2 cellular contexts compared by ENCODE assay signal in the genomic region with DNA sequence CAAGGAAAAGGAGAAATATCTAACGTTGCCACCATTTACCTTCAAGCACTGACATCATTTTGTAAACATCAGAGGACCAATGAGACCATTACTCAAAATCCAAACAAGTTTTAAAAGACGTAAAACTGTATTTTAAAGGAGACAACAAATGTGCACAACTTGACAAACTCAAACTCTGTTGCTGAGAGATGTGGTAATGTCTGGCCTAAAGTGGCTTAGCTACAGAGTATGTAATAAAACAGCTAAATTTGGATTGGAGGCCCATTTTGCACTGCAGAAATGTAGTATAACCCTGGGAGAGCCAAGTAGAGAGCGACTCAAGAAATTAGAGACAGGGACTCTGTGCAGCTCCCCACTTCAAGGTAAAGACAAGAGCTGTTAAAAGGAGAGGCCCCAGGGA.
TF ChIP-seq lines count a peak whose summit lies in the region.

No MANE protein-coding gene starts in this region.

TF ChIP-seq in HEK293, 187 proteins besides CTCF, POLR2A, EP300 and RAD21:
- TF ChIP-seq, protein P1, sequence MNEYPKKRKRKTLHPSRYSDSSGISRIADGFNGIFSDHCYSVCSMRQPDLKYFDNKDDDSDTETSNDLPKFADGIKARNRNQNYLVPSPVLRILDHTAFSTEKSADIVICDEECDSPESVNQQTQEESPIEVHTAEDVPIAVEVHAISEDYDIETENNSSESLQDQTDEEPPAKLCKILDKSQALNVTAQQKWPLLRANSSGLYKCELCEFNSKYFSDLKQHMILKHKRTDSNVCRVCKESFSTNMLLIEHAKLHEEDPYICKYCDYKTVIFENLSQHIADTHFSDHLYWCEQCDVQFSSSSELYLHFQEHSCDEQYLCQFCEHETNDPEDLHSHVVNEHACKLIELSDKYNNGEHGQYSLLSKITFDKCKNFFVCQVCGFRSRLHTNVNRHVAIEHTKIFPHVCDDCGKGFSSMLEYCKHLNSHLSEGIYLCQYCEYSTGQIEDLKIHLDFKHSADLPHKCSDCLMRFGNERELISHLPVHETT (tag by site-specific recombination; IDR thresholded peaks at IDR 0.05) = no peak
- TF ChIP-seq SCRT1 (tag by site-specific recombination; IDR thresholded peaks at IDR 0.05; ENCODE audit: borderline replicate concordance) (no peak), ZNF660 (tag by site-specific recombination; IDR thresholded peaks at IDR 0.05) (0 out of 2 replicates have a peak, but pooled peaks have one; percentile 17), MZF1 (tag by site-specific recombination; IDR thresholded peaks at IDR 0.05; ENCODE audit: borderline replicate concordance) (peak; percentile 30; the same call in 1 of the 2 replicates), ZBTB17 (tag by site-specific recombination; IDR thresholded peaks at IDR 0.05) (peak; percentile 32; the same call in 1 of the 2 replicates), ZNF324 (tag by site-specific recombination; IDR thresholded peaks at IDR 0.05) (no peak), ZNF155 (tag by site-specific recombination; IDR thresholded peaks at IDR 0.05) (no peak), ZNF610 (tag by site-specific recombination; IDR thresholded peaks at IDR 0.05; ENCODE audit: borderline replicate concordance) (no peak)
- TF ChIP-seq, protein P2, sequence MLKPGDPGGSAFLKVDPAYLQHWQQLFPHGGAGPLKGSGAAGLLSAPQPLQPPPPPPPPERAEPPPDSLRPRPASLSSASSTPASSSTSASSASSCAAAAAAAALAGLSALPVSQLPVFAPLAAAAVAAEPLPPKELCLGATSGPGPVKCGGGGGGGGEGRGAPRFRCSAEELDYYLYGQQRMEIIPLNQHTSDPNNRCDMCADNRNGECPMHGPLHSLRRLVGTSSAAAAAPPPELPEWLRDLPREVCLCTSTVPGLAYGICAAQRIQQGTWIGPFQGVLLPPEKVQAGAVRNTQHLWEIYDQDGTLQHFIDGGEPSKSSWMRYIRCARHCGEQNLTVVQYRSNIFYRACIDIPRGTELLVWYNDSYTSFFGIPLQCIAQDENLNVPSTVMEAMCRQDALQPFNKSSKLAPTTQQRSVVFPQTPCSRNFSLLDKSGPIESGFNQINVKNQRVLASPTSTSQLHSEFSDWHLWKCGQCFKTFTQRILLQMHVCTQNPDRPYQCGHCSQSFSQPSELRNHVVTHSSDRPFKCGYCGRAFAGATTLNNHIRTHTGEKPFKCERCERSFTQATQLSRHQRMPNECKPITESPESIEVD (tag by site-specific recombination; IDR thresholded peaks at IDR 0.05) = peak; percentile 93

TF ChIP-seq in H1, 55 proteins besides CTCF, POLR2A, EP300 and RAD21:
- TF ChIP-seq MAFK (IDR thresholded peaks at IDR 0.05; ENCODE audit: low read depth, low read length) (no peak), SP4 (IDR thresholded peaks at IDR 0.05; ENCODE audit: low read length) (no peak), FOSL1 (IDR thresholded peaks at IDR 0.05; ENCODE audit: insufficient read depth, low read depth, low read length) (no peak), NRF1 (IDR thresholded peaks at IDR 0.05; ENCODE audit: low read depth, low read length) (no peak), KDM1A (IDR thresholded peaks at IDR 0.05; ENCODE audit: borderline replicate concordance, low read length) (no peak), SAP30 (IDR thresholded peaks at IDR 0.05; ENCODE audit: insufficient read depth, insufficient replicate concordance, low read length) (no peak)
- TF ChIP-seq, protein P3, sequence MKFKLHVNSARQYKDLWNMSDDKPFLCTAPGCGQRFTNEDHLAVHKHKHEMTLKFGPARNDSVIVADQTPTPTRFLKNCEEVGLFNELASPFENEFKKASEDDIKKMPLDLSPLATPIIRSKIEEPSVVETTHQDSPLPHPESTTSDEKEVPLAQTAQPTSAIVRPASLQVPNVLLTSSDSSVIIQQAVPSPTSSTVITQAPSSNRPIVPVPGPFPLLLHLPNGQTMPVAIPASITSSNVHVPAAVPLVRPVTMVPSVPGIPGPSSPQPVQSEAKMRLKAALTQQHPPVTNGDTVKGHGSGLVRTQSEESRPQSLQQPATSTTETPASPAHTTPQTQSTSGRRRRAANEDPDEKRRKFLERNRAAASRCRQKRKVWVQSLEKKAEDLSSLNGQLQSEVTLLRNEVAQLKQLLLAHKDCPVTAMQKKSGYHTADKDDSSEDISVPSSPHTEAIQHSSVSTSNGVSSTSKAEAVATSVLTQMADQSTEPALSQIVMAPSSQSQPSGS (IDR thresholded peaks at IDR 0.05; ENCODE audit: low read length) = no peak
